Comparison of ENCODE assay signal across 1 cellular context in genomic region chr3:172101107-172101506, GRCh38.
A peak's percentile ranks its signal among the peaks of the same experiment; 100 is the strongest.
TF ChIP-seq lines count a peak whose summit lies in the region.

No MANE protein-coding gene starts in this region.

TF ChIP-seq in HepG2, 621 proteins besides CTCF, POLR2A, EP300 and RAD21 (continued from another document and continues in another):
- TF ChIP-seq, protein P1, sequence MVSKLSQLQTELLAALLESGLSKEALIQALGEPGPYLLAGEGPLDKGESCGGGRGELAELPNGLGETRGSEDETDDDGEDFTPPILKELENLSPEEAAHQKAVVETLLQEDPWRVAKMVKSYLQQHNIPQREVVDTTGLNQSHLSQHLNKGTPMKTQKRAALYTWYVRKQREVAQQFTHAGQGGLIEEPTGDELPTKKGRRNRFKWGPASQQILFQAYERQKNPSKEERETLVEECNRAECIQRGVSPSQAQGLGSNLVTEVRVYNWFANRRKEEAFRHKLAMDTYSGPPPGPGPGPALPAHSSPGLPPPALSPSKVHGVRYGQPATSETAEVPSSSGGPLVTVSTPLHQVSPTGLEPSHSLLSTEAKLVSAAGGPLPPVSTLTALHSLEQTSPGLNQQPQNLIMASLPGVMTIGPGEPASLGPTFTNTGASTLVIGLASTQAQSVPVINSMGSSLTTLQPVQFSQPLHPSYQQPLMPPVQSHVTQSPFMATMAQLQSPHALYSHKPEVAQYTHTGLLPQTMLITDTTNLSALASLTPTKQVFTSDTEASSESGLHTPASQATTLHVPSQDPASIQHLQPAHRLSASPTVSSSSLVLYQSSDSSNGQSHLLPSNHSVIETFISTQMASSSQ (IDR thresholded peaks at IDR 0.05; ENCODE audit: low read depth) = peak; percentile 63
- TF ChIP-seq, protein P1 (CRISPR knock-in tag; IDR thresholded peaks at IDR 0.05; ENCODE audit: borderline replicate concordance) = peak; percentile 87; the same call in 1 of the 2 replicates
- TF ChIP-seq ZNF460 (CRISPR knock-in tag; IDR thresholded peaks at IDR 0.05; ENCODE audit: borderline replicate concordance) (no peak), SAFB2 (CRISPR knock-in tag; IDR thresholded peaks at IDR 0.05; ENCODE audit: borderline replicate concordance, low read depth) (no peak), ZBTB7B (CRISPR knock-in tag; IDR thresholded peaks at IDR 0.05) (0 out of 2 replicates have a peak, but pooled peaks have one; percentile 52), KDM2A (CRISPR knock-in tag; IDR thresholded peaks at IDR 0.05; ENCODE audit: borderline replicate concordance, low read depth) (no peak), ZNF605 (CRISPR knock-in tag; IDR thresholded peaks at IDR 0.05) (no peak), ETV6 (CRISPR knock-in tag; conservative IDR thresholded peaks at IDR 0.05) (no peak), KLF11 (CRISPR knock-in tag; IDR thresholded peaks at IDR 0.05) (no peak), GABPA (IDR thresholded peaks at IDR 0.05; ENCODE audit: low read depth, low read length) (no peak), GABPA (CRISPR knock-in tag; IDR thresholded peaks at IDR 0.05; ENCODE audit: low read depth) (peak; percentile 16; the same call in 1 of the 2 replicates), ASH2L (IDR thresholded peaks at IDR 0.05; ENCODE audit: insufficient read length, low read depth, low read length) (peak; percentile 56), ATF7-NPFF (CRISPR knock-in tag; IDR thresholded peaks at IDR 0.05; ENCODE audit: low read depth) (no peak), HMGXB3 (CRISPR knock-in tag; IDR thresholded peaks at IDR 0.05; ENCODE audit: borderline replicate concordance) (no peak), FOXO1 (CRISPR knock-in tag; IDR thresholded peaks at IDR 0.05) (peak; percentile 83), DDIT3 (CRISPR knock-in tag; IDR thresholded peaks at IDR 0.05) (no peak), CHD2 (IDR thresholded peaks at IDR 0.05; ENCODE audit: low read depth, low read length) (no peak), SRSF1 (optimal IDR thresholded peaks at IDR 0.05; ENCODE audit: low read depth, low read length) (no peak), NFKB2 (CRISPR knock-in tag; IDR thresholded peaks at IDR 0.05; ENCODE audit: borderline replicate concordance) (no peak), TAF15 (IDR thresholded peaks at IDR 0.05; ENCODE audit: low read depth, low read length, poor library complexity, severe bottlenecking) (no peak), ZFP82 (CRISPR knock-in tag; IDR thresholded peaks at IDR 0.05; ENCODE audit: borderline replicate concordance) (no peak), BRD4 (CRISPR knock-in tag; IDR thresholded peaks at IDR 0.05) (no peak), KAT8 (CRISPR knock-in tag; IDR thresholded peaks at IDR 0.05) (peak; percentile 55; the same call in 1 of the 2 replicates), NONO (IDR thresholded peaks at IDR 0.05) (no peak), NONO (CRISPR knock-in tag; conservative IDR thresholded peaks at IDR 0.05) (no peak), ZNF260 (CRISPR knock-in tag; IDR thresholded peaks at IDR 0.05; ENCODE audit: borderline replicate concordance, low read depth) (no peak), ZNF3 (CRISPR knock-in tag; IDR thresholded peaks at IDR 0.05) (no peak), SP5 (CRISPR knock-in tag; IDR thresholded peaks at IDR 0.05; ENCODE audit: borderline replicate concordance, low read depth) (peak; percentile 52; the same call in 1 of the 2 replicates), NKX3-1 (CRISPR knock-in tag; IDR thresholded peaks at IDR 0.05) (no peak), KMT2A (CRISPR knock-in tag; IDR thresholded peaks at IDR 0.05) (peak; percentile 61; the same call in 1 of the 2 replicates), FOSL1 (CRISPR knock-in tag; IDR thresholded peaks at IDR 0.05; ENCODE audit: borderline replicate concordance) (no peak), TAF1 (CRISPR knock-in tag; IDR thresholded peaks at IDR 0.05) (no peak), STAG1 (CRISPR knock-in tag; IDR thresholded peaks at IDR 0.05) (no peak), ZNF782 (CRISPR knock-in tag; IDR thresholded peaks at IDR 0.05; ENCODE audit: borderline replicate concordance) (no peak), HOXA9 (CRISPR knock-in tag; IDR thresholded peaks at IDR 0.05; ENCODE audit: borderline replicate concordance) (no peak), ZNF660 (CRISPR knock-in tag; IDR thresholded peaks at IDR 0.05; ENCODE audit: borderline replicate concordance, low read depth) (no peak), ZNF275 (CRISPR knock-in tag; IDR thresholded peaks at IDR 0.05; ENCODE audit: borderline replicate concordance) (no peak), JARID2 (CRISPR knock-in tag; IDR thresholded peaks at IDR 0.05; ENCODE audit: insufficient replicate concordance) (no peak)
- TF ChIP-seq, protein P2, sequence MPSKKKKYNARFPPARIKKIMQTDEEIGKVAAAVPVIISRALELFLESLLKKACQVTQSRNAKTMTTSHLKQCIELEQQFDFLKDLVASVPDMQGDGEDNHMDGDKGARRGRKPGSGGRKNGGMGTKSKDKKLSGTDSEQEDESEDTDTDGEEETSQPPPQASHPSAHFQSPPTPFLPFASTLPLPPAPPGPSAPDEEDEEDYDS (CRISPR knock-in tag; IDR thresholded peaks at IDR 0.05) = peak; percentile 45; the same call in 1 of the 2 replicates
- TF ChIP-seq, protein P3, sequence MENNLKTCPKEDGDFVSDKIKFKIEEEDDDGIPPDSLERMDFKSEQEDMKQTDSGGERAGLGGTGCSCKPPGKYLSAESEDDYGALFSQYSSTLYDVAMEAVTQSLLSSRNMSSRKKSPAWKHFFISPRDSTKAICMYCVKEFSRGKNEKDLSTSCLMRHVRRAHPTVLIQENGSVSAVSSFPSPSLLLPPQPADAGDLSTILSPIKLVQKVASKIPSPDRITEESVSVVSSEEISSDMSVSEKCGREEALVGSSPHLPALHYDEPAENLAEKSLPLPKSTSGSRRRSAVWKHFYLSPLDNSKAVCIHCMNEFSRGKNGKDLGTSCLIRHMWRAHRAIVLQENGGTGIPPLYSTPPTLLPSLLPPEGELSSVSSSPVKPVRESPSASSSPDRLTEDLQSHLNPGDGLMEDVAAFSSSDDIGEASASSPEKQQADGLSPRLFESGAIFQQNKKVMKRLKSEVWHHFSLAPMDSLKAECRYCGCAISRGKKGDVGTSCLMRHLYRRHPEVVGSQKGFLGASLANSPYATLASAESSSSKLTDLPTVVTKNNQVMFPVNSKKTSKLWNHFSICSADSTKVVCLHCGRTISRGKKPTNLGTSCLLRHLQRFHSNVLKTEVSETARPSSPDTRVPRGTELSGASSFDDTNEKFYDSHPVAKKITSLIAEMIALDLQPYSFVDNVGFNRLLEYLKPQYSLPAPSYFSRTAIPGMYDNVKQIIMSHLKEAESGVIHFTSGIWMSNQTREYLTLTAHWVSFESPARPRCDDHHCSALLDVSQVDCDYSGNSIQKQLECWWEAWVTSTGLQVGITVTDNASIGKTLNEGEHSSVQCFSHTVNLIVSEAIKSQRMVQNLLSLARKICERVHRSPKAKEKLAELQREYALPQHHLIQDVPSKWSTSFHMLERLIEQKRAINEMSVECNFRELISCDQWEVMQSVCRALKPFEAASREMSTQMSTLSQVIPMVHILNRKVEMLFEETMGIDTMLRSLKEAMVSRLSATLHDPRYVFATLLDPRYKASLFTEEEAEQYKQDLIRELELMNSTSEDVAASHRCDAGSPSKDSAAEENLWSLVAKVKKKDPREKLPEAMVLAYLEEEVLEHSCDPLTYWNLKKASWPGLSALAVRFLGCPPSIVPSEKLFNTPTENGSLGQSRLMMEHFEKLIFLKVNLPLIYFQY (CRISPR knock-in tag; IDR thresholded peaks at IDR 0.05; ENCODE audit: borderline replicate concordance) = no peak
- TF ChIP-seq, protein P4, sequence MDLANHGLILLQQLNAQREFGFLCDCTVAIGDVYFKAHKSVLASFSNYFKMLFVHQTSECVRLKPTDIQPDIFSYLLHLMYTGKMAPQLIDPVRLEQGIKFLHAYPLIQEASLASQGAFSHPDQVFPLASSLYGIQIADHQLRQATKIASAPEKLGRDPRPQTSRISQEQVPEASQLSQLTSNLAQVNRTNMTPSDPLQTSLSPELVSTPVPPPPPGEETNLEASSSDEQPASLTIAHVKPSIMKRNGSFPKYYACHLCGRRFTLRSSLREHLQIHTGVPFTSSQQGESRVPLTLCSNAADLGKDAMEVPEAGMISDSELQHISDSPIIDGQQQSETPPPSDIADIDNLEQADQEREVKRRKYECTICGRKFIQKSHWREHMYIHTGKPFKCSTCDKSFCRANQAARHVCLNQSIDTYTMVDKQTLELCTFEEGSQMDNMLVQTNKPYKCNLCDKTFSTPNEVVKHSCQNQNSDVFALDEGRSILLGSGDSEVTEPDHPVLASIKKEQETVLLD (CRISPR knock-in tag; IDR thresholded peaks at IDR 0.05; ENCODE audit: low read depth) = no peak
- TF ChIP-seq, protein P5, sequence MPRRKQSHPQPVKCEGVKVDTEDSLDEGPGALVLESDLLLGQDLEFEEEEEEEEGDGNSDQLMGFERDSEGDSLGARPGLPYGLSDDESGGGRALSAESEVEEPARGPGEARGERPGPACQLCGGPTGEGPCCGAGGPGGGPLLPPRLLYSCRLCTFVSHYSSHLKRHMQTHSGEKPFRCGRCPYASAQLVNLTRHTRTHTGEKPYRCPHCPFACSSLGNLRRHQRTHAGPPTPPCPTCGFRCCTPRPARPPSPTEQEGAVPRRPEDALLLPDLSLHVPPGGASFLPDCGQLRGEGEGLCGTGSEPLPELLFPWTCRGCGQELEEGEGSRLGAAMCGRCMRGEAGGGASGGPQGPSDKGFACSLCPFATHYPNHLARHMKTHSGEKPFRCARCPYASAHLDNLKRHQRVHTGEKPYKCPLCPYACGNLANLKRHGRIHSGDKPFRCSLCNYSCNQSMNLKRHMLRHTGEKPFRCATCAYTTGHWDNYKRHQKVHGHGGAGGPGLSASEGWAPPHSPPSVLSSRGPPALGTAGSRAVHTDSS (CRISPR knock-in tag; conservative IDR thresholded peaks at IDR 0.05) = no peak
- TF ChIP-seq, protein P6, sequence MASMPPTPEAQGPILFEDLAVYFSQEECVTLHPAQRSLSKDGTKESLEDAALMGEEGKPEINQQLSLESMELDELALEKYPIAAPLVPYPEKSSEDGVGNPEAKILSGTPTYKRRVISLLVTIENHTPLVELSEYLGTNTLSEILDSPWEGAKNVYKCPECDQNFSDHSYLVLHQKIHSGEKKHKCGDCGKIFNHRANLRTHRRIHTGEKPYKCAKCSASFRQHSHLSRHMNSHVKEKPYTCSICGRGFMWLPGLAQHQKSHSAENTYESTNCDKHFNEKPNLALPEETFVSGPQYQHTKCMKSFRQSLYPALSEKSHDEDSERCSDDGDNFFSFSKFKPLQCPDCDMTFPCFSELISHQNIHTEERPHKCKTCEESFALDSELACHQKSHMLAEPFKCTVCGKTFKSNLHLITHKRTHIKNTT (CRISPR knock-in tag; IDR thresholded peaks at IDR 0.05) = no peak
